Comparison of ENCODE assay signal across 2 cellular contexts in the genomic region with DNA sequence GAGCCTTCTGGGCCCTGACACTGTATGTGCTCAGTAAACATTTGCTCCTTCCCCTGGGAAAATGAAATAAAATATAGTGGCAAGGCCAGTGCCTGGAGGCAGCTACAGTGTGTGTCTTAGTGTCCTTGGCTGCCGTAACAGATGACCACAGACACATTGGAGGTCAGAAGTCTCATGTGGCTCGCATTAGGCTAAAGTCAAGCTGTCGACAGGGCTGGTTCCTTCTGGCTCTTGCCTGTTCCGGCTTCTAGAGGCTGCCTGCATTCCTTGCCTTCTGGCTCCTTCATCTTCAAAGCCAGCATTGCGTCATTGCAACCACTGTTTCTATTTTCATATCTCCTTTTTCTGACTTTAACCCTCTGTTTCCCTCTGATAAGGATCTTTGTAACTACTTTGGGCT.
A peak's percentile ranks its signal among the peaks of the same experiment; 100 is the strongest.
TF ChIP-seq lines count a peak whose summit lies in the region.

No MANE protein-coding gene starts in this region.

TF ChIP-seq in PFSK-1, 5 proteins besides CTCF, POLR2A, EP300 and RAD21 (continued from another document):
- TF ChIP-seq, protein P1, sequence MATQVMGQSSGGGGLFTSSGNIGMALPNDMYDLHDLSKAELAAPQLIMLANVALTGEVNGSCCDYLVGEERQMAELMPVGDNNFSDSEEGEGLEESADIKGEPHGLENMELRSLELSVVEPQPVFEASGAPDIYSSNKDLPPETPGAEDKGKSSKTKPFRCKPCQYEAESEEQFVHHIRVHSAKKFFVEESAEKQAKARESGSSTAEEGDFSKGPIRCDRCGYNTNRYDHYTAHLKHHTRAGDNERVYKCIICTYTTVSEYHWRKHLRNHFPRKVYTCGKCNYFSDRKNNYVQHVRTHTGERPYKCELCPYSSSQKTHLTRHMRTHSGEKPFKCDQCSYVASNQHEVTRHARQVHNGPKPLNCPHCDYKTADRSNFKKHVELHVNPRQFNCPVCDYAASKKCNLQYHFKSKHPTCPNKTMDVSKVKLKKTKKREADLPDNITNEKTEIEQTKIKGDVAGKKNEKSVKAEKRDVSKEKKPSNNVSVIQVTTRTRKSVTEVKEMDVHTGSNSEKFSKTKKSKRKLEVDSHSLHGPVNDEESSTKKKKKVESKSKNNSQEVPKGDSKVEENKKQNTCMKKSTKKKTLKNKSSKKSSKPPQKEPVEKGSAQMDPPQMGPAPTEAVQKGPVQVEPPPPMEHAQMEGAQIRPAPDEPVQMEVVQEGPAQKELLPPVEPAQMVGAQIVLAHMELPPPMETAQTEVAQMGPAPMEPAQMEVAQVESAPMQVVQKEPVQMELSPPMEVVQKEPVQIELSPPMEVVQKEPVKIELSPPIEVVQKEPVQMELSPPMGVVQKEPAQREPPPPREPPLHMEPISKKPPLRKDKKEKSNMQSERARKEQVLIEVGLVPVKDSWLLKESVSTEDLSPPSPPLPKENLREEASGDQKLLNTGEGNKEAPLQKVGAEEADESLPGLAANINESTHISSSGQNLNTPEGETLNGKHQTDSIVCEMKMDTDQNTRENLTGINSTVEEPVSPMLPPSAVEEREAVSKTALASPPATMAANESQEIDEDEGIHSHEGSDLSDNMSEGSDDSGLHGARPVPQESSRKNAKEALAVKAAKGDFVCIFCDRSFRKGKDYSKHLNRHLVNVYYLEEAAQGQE (IDR thresholded peaks at IDR 0.05; ENCODE audit: insufficient read depth in 1 of 2, low read depth in 2 of 2, low read length in 2 of 2) = peak in 1 of 2 experiments; percentile 52; a peak in 2 of 4 replicates
- TF ChIP-seq TAF1 (IDR thresholded peaks at IDR 0.05; ENCODE audit: borderline replicate concordance, insufficient read depth, low read length) = no peak
TF ChIP-seq in PFSK-1: peak in this region for 3.

TF ChIP-seq in HepG2, 621 proteins besides CTCF, POLR2A, EP300 and RAD21 (continued from another document):
- TF ChIP-seq, protein P2, sequence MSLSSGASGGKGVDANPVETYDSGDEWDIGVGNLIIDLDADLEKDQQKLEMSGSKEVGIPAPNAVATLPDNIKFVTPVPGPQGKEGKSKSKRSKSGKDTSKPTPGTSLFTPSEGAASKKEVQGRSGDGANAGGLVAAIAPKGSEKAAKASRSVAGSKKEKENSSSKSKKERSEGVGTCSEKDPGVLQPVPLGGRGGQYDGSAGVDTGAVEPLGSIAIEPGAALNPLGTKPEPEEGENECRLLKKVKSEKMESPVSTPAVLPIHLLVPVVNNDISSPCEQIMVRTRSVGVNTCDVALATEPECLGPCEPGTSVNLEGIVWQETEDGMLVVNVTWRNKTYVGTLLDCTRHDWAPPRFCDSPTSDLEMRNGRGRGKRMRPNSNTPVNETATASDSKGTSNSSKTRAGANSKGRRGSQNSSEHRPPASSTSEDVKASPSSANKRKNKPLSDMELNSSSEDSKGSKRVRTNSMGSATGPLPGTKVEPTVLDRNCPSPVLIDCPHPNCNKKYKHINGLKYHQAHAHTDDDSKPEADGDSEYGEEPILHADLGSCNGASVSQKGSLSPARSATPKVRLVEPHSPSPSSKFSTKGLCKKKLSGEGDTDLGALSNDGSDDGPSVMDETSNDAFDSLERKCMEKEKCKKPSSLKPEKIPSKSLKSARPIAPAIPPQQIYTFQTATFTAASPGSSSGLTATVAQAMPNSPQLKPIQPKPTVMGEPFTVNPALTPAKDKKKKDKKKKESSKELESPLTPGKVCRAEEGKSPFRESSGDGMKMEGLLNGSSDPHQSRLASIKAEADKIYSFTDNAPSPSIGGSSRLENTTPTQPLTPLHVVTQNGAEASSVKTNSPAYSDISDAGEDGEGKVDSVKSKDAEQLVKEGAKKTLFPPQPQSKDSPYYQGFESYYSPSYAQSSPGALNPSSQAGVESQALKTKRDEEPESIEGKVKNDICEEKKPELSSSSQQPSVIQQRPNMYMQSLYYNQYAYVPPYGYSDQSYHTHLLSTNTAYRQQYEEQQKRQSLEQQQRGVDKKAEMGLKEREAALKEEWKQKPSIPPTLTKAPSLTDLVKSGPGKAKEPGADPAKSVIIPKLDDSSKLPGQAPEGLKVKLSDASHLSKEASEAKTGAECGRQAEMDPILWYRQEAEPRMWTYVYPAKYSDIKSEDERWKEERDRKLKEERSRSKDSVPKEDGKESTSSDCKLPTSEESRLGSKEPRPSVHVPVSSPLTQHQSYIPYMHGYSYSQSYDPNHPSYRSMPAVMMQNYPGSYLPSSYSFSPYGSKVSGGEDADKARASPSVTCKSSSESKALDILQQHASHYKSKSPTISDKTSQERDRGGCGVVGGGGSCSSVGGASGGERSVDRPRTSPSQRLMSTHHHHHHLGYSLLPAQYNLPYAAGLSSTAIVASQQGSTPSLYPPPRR (CRISPR knock-in tag; IDR thresholded peaks at IDR 0.05; ENCODE audit: borderline replicate concordance) = no peak
- TF ChIP-seq, protein P3, sequence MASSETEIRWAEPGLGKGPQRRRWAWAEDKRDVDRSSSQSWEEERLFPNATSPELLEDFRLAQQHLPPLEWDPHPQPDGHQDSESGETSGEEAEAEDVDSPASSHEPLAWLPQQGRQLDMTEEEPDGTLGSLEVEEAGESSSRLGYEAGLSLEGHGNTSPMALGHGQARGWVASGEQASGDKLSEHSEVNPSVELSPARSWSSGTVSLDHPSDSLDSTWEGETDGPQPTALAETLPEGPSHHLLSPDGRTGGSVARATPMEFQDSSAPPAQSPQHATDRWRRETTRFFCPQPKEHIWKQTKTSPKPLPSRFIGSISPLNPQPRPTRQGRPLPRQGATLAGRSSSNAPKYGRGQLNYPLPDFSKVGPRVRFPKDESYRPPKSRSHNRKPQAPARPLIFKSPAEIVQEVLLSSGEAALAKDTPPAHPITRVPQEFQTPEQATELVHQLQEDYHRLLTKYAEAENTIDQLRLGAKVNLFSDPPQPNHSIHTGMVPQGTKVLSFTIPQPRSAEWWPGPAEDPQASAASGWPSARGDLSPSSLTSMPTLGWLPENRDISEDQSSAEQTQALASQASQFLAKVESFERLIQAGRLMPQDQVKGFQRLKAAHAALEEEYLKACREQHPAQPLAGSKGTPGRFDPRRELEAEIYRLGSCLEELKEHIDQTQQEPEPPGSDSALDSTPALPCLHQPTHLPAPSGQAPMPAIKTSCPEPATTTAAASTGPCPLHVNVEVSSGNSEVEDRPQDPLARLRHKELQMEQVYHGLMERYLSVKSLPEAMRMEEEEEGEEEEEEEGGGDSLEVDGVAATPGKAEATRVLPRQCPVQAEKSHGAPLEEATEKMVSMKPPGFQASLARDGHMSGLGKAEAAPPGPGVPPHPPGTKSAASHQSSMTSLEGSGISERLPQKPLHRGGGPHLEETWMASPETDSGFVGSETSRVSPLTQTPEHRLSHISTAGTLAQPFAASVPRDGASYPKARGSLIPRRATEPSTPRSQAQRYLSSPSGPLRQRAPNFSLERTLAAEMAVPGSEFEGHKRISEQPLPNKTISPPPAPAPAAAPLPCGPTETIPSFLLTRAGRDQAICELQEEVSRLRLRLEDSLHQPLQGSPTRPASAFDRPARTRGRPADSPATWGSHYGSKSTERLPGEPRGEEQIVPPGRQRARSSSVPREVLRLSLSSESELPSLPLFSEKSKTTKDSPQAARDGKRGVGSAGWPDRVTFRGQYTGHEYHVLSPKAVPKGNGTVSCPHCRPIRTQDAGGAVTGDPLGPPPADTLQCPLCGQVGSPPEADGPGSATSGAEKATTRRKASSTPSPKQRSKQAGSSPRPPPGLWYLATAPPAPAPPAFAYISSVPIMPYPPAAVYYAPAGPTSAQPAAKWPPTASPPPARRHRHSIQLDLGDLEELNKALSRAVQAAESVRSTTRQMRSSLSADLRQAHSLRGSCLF (CRISPR knock-in tag; IDR thresholded peaks at IDR 0.05; ENCODE audit: borderline replicate concordance) = no peak
- TF ChIP-seq ZNF841 (CRISPR knock-in tag; IDR thresholded peaks at IDR 0.05; ENCODE audit: borderline replicate concordance) = no peak
